ENCODE assay signal across 8 cellular contexts in genomic region chr1:113672491-113672890, GRCh38.
"Had no signal": no experiment of that assay in that cellular context is flagged by ENCODE, and none has a peak within 500 bp of the region (broad histone marks: within the 10 kb centered on the region; RNA-seq: fewer than 3 reads in every experiment).

No MANE protein-coding gene starts in this region.

- FAIRE-seq: G401.6, GM12878, GM12891, GM12892, GM18507, GM19239 had no signal

- ATAC-seq: GM12878 had no signal

- H3K4me3 ChIP-seq: GM12878 had no signal

- DNase-seq: GDM1, GF-D8 had no signal
